1 cellular context compared by ENCODE assay signal in genomic region chr3:128482857-128483656, GRCh38.
TF ChIP-seq lines count a peak whose summit lies in the region.

No MANE protein-coding gene starts in this region.

TF ChIP-seq in IMR-90, 13 proteins besides CTCF, POLR2A, EP300 and RAD21 (continued from another document):
- TF ChIP-seq, protein P1, sequence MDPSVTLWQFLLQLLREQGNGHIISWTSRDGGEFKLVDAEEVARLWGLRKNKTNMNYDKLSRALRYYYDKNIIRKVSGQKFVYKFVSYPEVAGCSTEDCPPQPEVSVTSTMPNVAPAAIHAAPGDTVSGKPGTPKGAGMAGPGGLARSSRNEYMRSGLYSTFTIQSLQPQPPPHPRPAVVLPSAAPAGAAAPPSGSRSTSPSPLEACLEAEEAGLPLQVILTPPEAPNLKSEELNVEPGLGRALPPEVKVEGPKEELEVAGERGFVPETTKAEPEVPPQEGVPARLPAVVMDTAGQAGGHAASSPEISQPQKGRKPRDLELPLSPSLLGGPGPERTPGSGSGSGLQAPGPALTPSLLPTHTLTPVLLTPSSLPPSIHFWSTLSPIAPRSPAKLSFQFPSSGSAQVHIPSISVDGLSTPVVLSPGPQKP (IDR thresholded peaks at IDR 0.05; ENCODE audit: borderline replicate concordance, low read depth, low read length): no peak
- TF ChIP-seq BHLHE40 (IDR thresholded peaks at IDR 0.05; ENCODE audit: low read depth, low read length) (no peak), RCOR1 (IDR thresholded peaks at IDR 0.05; ENCODE audit: insufficient replicate concordance, low read length) (no peak)
